1 cellular context compared by ENCODE assay signal in genomic region chr7:82036146-82036886, GRCh38.
TF ChIP-seq lines count a peak whose summit lies in the region.

No MANE protein-coding gene starts in this region.

TF ChIP-seq in SK-N-SH treated with all-trans-retinoic acid at 6 μM for 48 hours, 23 proteins besides CTCF, POLR2A, EP300 and RAD21 (continued from another document):
- no peak for TF ChIP-seq PATZ1 (CRISPR knock-in tag; IDR thresholded peaks at IDR 0.05; ENCODE audit: borderline replicate concordance)
